ENCODE assay signal across 8 cellular contexts in genomic region chr2:101418704-101419663, GRCh38. TPM values are rescaled to one million over a fixed set of nuclear protein-coding genes. Genes with fewer than 3 reads are reported as not detected.
DNase-seq lines count a peak whose midpoint lies in the region; ATAC-seq and TF ChIP-seq lines count a peak whose summit lies in the region.

No MANE protein-coding gene starts in this region.

- DNase-seq in DMS53 treated with DMSO at 0.1 percent for 48 hours (lab: John Stamatoyannopoulos, UW; ENCODE audit: unreplicated experiment) (peak; percentile 74), T follicular helper cell (ENCODE audit: low read depth) (peak; percentile 36), amniotic stem cell (lab: John Stamatoyannopoulos, UW) (peak; percentile 75), hepatocyte (ENCODE audit: low spot score) (peak; percentile 85)
- DNase-seq in stimulated activated CD4-positive, alpha-beta T cell treated with anti-CD3 and anti-CD28 coated beads, Interleukin-12 subunit alpha, Interleukin-12 subunit beta, amount 100 ng/mL, for 48 hours (ENCODE audit: low read depth in 2 of 3, low spot score in 1 of 3): peak; percentile 12 to 77 (median 32)

- peak; percentile 61 for TF ChIP-seq CTCF in LNCAP (IDR thresholded peaks at IDR 0.05)
- TF ChIP-seq CTCF in hepatocyte (IDR thresholded peaks at IDR 0.05; ENCODE audit: poor library complexity): peak; percentile 69

- no peak overlapping the region for H2AFZ ChIP-seq in hepatocyte

- no peaks in the 10 kb centered on the region for H3K36me3 ChIP-seq in hepatocyte (replicated peaks; ENCODE audit: insufficient read depth, low read depth)

- H3K27ac ChIP-seq in hepatocyte: no peak overlapping the region

- no peaks in the 10 kb centered on the region for H3K27me3 ChIP-seq in hepatocyte

- 81% methylated on average over 20 of the region's 20 CpGs for WGBS in hepatocyte (ENCODE audit: low lambda C conversion rate, missing lambda C conversion rate)

- no peaks in the 10 kb centered on the region for H3K79me2 ChIP-seq in hepatocyte

- H4K20me1 ChIP-seq in hepatocyte (ENCODE audit: insufficient read depth, poor library complexity, severe bottlenecking): no peaks in the 10 kb centered on the region

- no peak for ATAC-seq in HG02973 (IDR thresholded peaks at IDR 0.05; ENCODE audit: unreplicated experiment)
- no peak for ATAC-seq in HG03097 (IDR thresholded peaks at IDR 0.05; ENCODE audit: low FRiP score, unreplicated experiment)

- no peak overlapping the region for H3K4me3 ChIP-seq in hepatocyte

- H3K9me3 ChIP-seq in hepatocyte (ENCODE audit: low read depth): no peaks in the 10 kb centered on the region

- no peaks in the 10 kb centered on the region for H3K9me2 ChIP-seq in hepatocyte (replicated peaks; ENCODE audit: insufficient read depth)

- no peak overlapping the region for H3K4me2 ChIP-seq in hepatocyte

- H3K4me1 ChIP-seq in hepatocyte (ENCODE audit: insufficient read depth): no peaks in the 10 kb centered on the region

RNA-seq across cellular contexts. Expression of gene CREG2, which starts 31.7 kb away (rescaled TPM):
- total RNA-seq in hepatocyte: 2.2 and 3.8 TPM in 2 replicates
- 2.6 and 4.8 TPM in 2 replicates for polyA plus RNA-seq in hepatocyte

RNA-seq across cellular contexts. Expression of gene RFX8, which starts 55.9 kb away (rescaled TPM):
- not detected in 2 replicates for total RNA-seq in hepatocyte
- polyA plus RNA-seq in hepatocyte: 0.11 and 0.52 TPM in 2 replicates

Comparison
In these comparisons a context has a peak if more than half of its experiments do, and no peak if none do; other contexts are left out.
1. DNase-seq: peak in every context shown above with its lines; median percentile 85 in hepatocyte; 75 in amniotic stem cell; 74 in DMS53 treated with DMSO at 0.1 percent for 48 hours; 36 in T follicular helper cell; 32 in stimulated activated CD4-positive, alpha-beta T cell treated with anti-CD3 and anti-CD28 coated beads, Interleukin-12 subunit alpha, Interleukin-12 subunit beta, amount 100 ng/mL, for 48 hours.